Comparison of ENCODE assay signal across 8 cellular contexts in genomic region chr19:10836478-10837325, GRCh38. TPM values are rescaled to one million over a fixed set of nuclear protein-coding genes. Genes with fewer than 3 reads are reported as not detected.
DNase-seq lines count a peak whose midpoint lies in the region; ATAC-seq and TF ChIP-seq lines count a peak whose summit lies in the region.

No MANE protein-coding gene starts in this region.

- H3K9ac ChIP-seq in endocrine pancreas (ENCODE audit: control insufficient read depth, insufficient read depth, low read length) (peak overlapping the region; percentile 34), muscle layer of colon (ENCODE audit: low read length) (peak overlapping the region; percentile 65)

- peaks cover 33% of the 10 kb centered on the region for H3K36me3 Mint-ChIP-seq in Calu3 (ENCODE audit: insufficient read depth, unreplicated experiment)
- H3K36me3 Mint-ChIP-seq in HFFc6 (ENCODE audit: low read depth) = peaks cover 12% of the 10 kb centered on the region
- H3K36me3 Mint-ChIP-seq in activated CD4-positive, alpha-beta T cell treated with anti-CD3 and anti-CD28 coated beads, Interleukin-2, amount 10 ng/mL, durations not matched to agents 7 days and 5 days (ENCODE audit: low read depth) = peaks cover 21% of the 10 kb centered on the region

- H3K4me3 Mint-ChIP-seq in Calu3 (ENCODE audit: low read depth, unreplicated experiment) = peak overlapping the region; percentile 80
- H3K4me3 Mint-ChIP-seq in HFFc6 = peak overlapping the region; percentile 98
- H3K4me3 Mint-ChIP-seq in activated CD4-positive, alpha-beta T cell treated with anti-CD3 and anti-CD28 coated beads, Interleukin-2, amount 10 ng/mL, durations not matched to agents 7 days and 5 days = peak overlapping the region; percentile 92

- peak overlapping the region; percentile 92 for H3K27ac ChIP-seq in muscle layer of colon (ENCODE audit: low read depth, low read length)

- peak overlapping the region; percentile 85 for H3K27ac Mint-ChIP-seq in Calu3 (ENCODE audit: unreplicated experiment)
- peak overlapping the region; percentile 100 for H3K27ac Mint-ChIP-seq in HFFc6
- peak overlapping the region; percentile 99 for H3K27ac Mint-ChIP-seq in activated CD4-positive, alpha-beta T cell treated with anti-CD3 and anti-CD28 coated beads, Interleukin-2, amount 10 ng/mL, durations not matched to agents 7 days and 5 days

- BruUV-seq in Calu3 (replicated peaks; lab: Mats Ljungman, UMichigan) = TSS peak; percentile 34

- peaks cover 2% of the 10 kb centered on the region for H3K9me3 Mint-ChIP-seq in Calu3 (ENCODE audit: low read depth, unreplicated experiment)
- peaks cover 11% of the 10 kb centered on the region for H3K9me3 Mint-ChIP-seq in HFFc6
- H3K9me3 Mint-ChIP-seq in activated CD4-positive, alpha-beta T cell treated with anti-CD3 and anti-CD28 coated beads, Interleukin-2, amount 10 ng/mL, durations not matched to agents 7 days and 5 days = peaks cover 11% of the 10 kb centered on the region

- no peaks in the 10 kb centered on the region for H3K27me3 Mint-ChIP-seq in Calu3 (ENCODE audit: unreplicated experiment)
- H3K27me3 Mint-ChIP-seq in HFFc6 (ENCODE audit: insufficient read depth) = peaks cover 7% of the 10 kb centered on the region
- peaks cover 4% of the 10 kb centered on the region for H3K27me3 Mint-ChIP-seq in activated CD4-positive, alpha-beta T cell treated with anti-CD3 and anti-CD28 coated beads, Interleukin-2, amount 10 ng/mL, durations not matched to agents 7 days and 5 days

- DNase-seq in Calu3 = peak; percentile 67
- DNase-seq in HFFc6 = no peak
- peak; percentile 95 for DNase-seq in NCI-H345 treated with DMSO at 0.1 percent for 48 hours (lab: John Stamatoyannopoulos, UW; ENCODE audit: unreplicated experiment)
- peak; percentile 88 for DNase-seq in activated CD4-positive, alpha-beta T cell treated with anti-CD3 and anti-CD28 coated beads, Interleukin-2, amount 10 ng/mL, durations not matched to agents 7 days and 5 days
- DNase-seq in stimulated activated CD8-positive, alpha-beta memory T cell treated with anti-CD3 and anti-CD28 coated beads, Interleukin-7, amount 100 ng/mL, for 4 hours (ENCODE audit: low read depth in 2 of 2) = peak; percentile 75

- H3K9me3 ChIP-seq in endocrine pancreas (ENCODE audit: control insufficient read depth, low read length) (no peaks in the 10 kb centered on the region), muscle layer of colon (ENCODE audit: low read length) (no peaks in the 10 kb centered on the region)

- H3K36me3 ChIP-seq in endocrine pancreas (ENCODE audit: control insufficient read depth, insufficient read depth, low read length) (no peaks in the 10 kb centered on the region), muscle layer of colon (ENCODE audit: insufficient read depth, low read length) (no peaks in the 10 kb centered on the region)

- H3K27me3 ChIP-seq in endocrine pancreas (ENCODE audit: control insufficient read depth, insufficient read depth, low read length) = no peaks in the 10 kb centered on the region
- H3K27me3 ChIP-seq in muscle layer of colon (ENCODE audit: control insufficient read depth in 1 of 2, insufficient read depth in 2 of 2, low read length in 2 of 2) = no peaks in the 10 kb centered on the region

- TF ChIP-seq CTCF in Calu3 (IDR thresholded peaks at IDR 0.05; ENCODE audit: unreplicated experiment) = no peak
- TF ChIP-seq CTCF in HFFc6 (IDR thresholded peaks at IDR 0.05) = peak; percentile 3; the same call in 1 of the 2 replicates

- H3K4me1 ChIP-seq in endocrine pancreas (ENCODE audit: control insufficient read depth, insufficient read depth, low read length) (no peaks in the 10 kb centered on the region), muscle layer of colon (ENCODE audit: insufficient read depth, low read length) (peaks cover 7% of the 10 kb centered on the region)

- intact Hi-C loops in Calu3 (cut with micrococcal nuclease; ENCODE audit: unreplicated experiment) = no loop called here

- POLR2A ChIA-PET in activated CD4-positive, alpha-beta T cell treated with anti-CD3 and anti-CD28 coated beads, Interleukin-2, amount 10 ng/mL, durations not matched to agents 7 days and 5 days (lab: Charles Lee) = no interaction called here

- H3K4me1 Mint-ChIP-seq in Calu3 (ENCODE audit: low read depth, unreplicated experiment) (no peaks in the 10 kb centered on the region), HFFc6 (ENCODE audit: low read depth) (peaks cover 16% of the 10 kb centered on the region)
- H3K4me1 Mint-ChIP-seq in activated CD4-positive, alpha-beta T cell treated with anti-CD3 and anti-CD28 coated beads, Interleukin-2, amount 10 ng/mL, durations not matched to agents 7 days and 5 days = peaks cover 22% of the 10 kb centered on the region

- CTCF ChIA-PET in Calu3 (lab: Charles Lee) = interaction anchor here (0.6 to 1.8 kb wide), 6 partner anchors 17 to 119 kb away, joined by 3 to 21 read pairs (median 4); partner anchors contain the start of genes CARM1 and DNM2
- CTCF ChIA-PET in activated CD4-positive, alpha-beta T cell treated with anti-CD3 and anti-CD28 coated beads, Interleukin-2, amount 10 ng/mL, durations not matched to agents 7 days and 5 days (lab: Charles Lee) = interaction anchor here (0.7 to 3.3 kb wide), 14 partner anchors 10 to 256 kb away, joined by 3 to 36 read pairs (median 4); partner anchors contain the start of genes CARM1 and DNM2

- no peak overlapping the region for H3K4me3 ChIP-seq in endocrine pancreas (ENCODE audit: control insufficient read depth, insufficient read depth, low read length)
- H3K4me3 ChIP-seq in muscle layer of colon (ENCODE audit: low read depth in 1 of 2, low read length in 2 of 2) = peak overlapping the region in 1 of 2 donors; percentile 67

- ATAC-seq in GM18517 (IDR thresholded peaks at IDR 0.05; ENCODE audit: unreplicated experiment) = no peak

RNA-seq across cellular contexts. Expression of gene TMED1, which starts 0.7 kb away (rescaled TPM):
- total RNA-seq in Calu3 (2022) = 20.7 and 22.6 TPM in 2 replicates
- total RNA-seq in HFFc6 (2021; fragmentation: NEBNext Ultra II Directional; extraction: Animal tissue kit (Norgen Biotek cat#: 25700)) = 10 to 100 TPM; 42.8 to 65.0 (median 48.1) TPM
- total RNA-seq in activated CD4-positive, alpha-beta T cell treated with anti-CD3 and anti-CD28 coated beads, Interleukin-2, amount 10 ng/mL, durations not matched to agents 7 days and 5 days = 10 to 100 TPM in 1 of 2 experiments, 1 to 10 TPM in 1; 8.6 to 11.2 TPM

RNA-seq across cellular contexts. Expression of gene C19orf38, which starts 11.5 kb away (rescaled TPM):
- 0.51 TPM in 1 of 2 replicates, not detected in the other for total RNA-seq in Calu3 (2022)
- under 1 TPM in 2 of 6 experiments, not detected in 4; 0.40 to 0.71 TPM for total RNA-seq in HFFc6 (2021; fragmentation: NEBNext Ultra II Directional; extraction: Animal tissue kit (Norgen Biotek cat#: 25700))
- 1 to 10 TPM; 2.4 TPM for total RNA-seq in activated CD4-positive, alpha-beta T cell treated with anti-CD3 and anti-CD28 coated beads, Interleukin-2, amount 10 ng/mL, durations not matched to agents 7 days and 5 days

RNA-seq across cellular contexts. Expression of gene CARM1, which starts 34.7 kb away (rescaled TPM):
- total RNA-seq in Calu3 (2022) = 29.1 and 32.8 TPM in 2 replicates
- total RNA-seq in HFFc6 (2021; fragmentation: NEBNext Ultra II Directional; extraction: Animal tissue kit (Norgen Biotek cat#: 25700)) = 10 to 100 TPM; 67.2 to 82.1 (median 76.8) TPM
- total RNA-seq in activated CD4-positive, alpha-beta T cell treated with anti-CD3 and anti-CD28 coated beads, Interleukin-2, amount 10 ng/mL, durations not matched to agents 7 days and 5 days = 10 to 100 TPM; 32.4 to 34.3 TPM
